30 cellular contexts compared by ENCODE assay signal in genomic region chr9:29312327-29312726, GRCh38.
DNase-seq lines count a peak whose midpoint lies in the region; ATAC-seq, FAIRE-seq and TF ChIP-seq lines count a peak whose summit lies in the region.
"Had no signal": no experiment of that assay in that cellular context is flagged by ENCODE, and none has a peak within 500 bp of the region (broad histone marks: within the 10 kb centered on the region; RNA-seq: fewer than 3 reads in every experiment).

No MANE protein-coding gene starts in this region.

- H3K36me3 ChIP-seq in HEK293 (ENCODE audit: control insufficient read depth in 2 of 2, insufficient read depth in 1 of 2, low read length in 2 of 2) = no peaks in the 10 kb centered on the region
- H3K36me3 ChIP-seq: BE2C; BLaER1; BLaER1 treated with 17β-estradiol and CSF1 and Interleukin-3, amounts not matched to agents 10 nM and 100 nM had no signal

- no peak for TF ChIP-seq POLR2A in A549 (IDR thresholded peaks at IDR 0.05; ENCODE audit: low read length)

- H3K27ac ChIP-seq in A549 (peak overlapping the region in 1 of 2 experiments; percentile 60; a peak in 1 of 6 replicates), HEK293 (ENCODE audit: extremely low read depth, low read depth, low read length) (no peak overlapping the region)
- H3K27ac ChIP-seq: 22Rv1; BLaER1; BLaER1 treated with 17β-estradiol and CSF1 and Interleukin-3, amounts not matched to agents 10 nM and 100 nM; C4-2B had no signal

- no peak for TF ChIP-seq RAD21 in A549 (conservative IDR thresholded peaks at IDR 0.05 in 1 of 2, IDR thresholded peaks at IDR 0.05 in 1 of 2)

- no peak for DNase-seq in A549 (ENCODE audit: low read depth in 1 of 2, low spot score in 1 of 2)
- no peak for DNase-seq in stimulated activated CD4-positive, alpha-beta T cell treated with anti-CD3 and anti-CD28 coated beads, Interleukin-15, amount 100 ng/mL, for 24 hours
- DNase-seq: 8988T; ACHN; AML-193; BE2C; C1 segment of cervical spinal cord; Caco-2; Calu3; CD4-positive, alpha-beta memory T cell; CD4-positive, alpha-beta T cell; CD4-positive, CD25-positive, alpha-beta regulatory T cell; CD8-positive, alpha-beta memory T cell; CD8-positive, alpha-beta T cell; COR-L47; DMS 273 treated with DMSO at 0.1 percent for 48 hours; DMS153; DMS53; DMS79; DMS79 treated with DMSO at 0.1 percent for 48 hours; DND-41; EL had no signal

- 89% methylated on average over 3 of the region's 3 CpGs for WGBS in A549 (ENCODE audit: missing lambda C conversion rate)

- CTCF ChIA-PET in A549 (lab: Yijun Ruan, JAX) = no interaction called here
- CTCF ChIA-PET in HEK293 (lab: Yijun Ruan, JAX) = no interaction called here

- H3K4me3 ChIP-seq in A549 (no peak overlapping the region), HEK293 (ENCODE audit: low read depth, low read length) (no peak overlapping the region)
- H3K4me3 ChIP-seq: BLaER1; BLaER1 treated with 17β-estradiol and CSF1 and Interleukin-3, amounts not matched to agents 10 nM and 100 nM had no signal

- H3K4me2 ChIP-seq in A549 = no peak overlapping the region
- H3K4me2 ChIP-seq: BLaER1; BLaER1 treated with 17β-estradiol and CSF1 and Interleukin-3, amounts not matched to agents 10 nM and 100 nM had no signal

- H3K4me1 ChIP-seq in A549 = peaks cover 15% of the 10 kb centered on the region; the same call in 2 of the 3 replicates
- no peaks in the 10 kb centered on the region for H3K4me1 ChIP-seq in HEK293 (ENCODE audit: control insufficient read depth, insufficient read depth, low read length)
- H3K4me1 ChIP-seq: BE2C; BLaER1; BLaER1 treated with 17β-estradiol and CSF1 and Interleukin-3, amounts not matched to agents 10 nM and 100 nM; Caco-2 had no signal

- POLR2A ChIA-PET in A549 (lab: Yijun Ruan, JAX) = no interaction called here
- POLR2A ChIA-PET in HEK293 (lab: Yijun Ruan, JAX) = no interaction called here

- no peak for FAIRE-seq in A549 (lab: Jason Lieb, UNC)
- FAIRE-seq: A204.1, D721Med had no signal

- ATAC-seq in A549 (no peak), HG02852 (IDR thresholded peaks at IDR 0.05; ENCODE audit: unreplicated experiment) (no peak)
- ATAC-seq: CD8-positive, alpha-beta T cell had no signal

- TF ChIP-seq CTCF in A549 (IDR thresholded peaks at IDR 0.05) (no peak), HEK293 (tag by site-specific recombination; IDR thresholded peaks at IDR 0.05) (no peak)

- H3K9me3 ChIP-seq in A549 = no peaks in the 10 kb centered on the region
- no peaks in the 10 kb centered on the region for H3K9me3 ChIP-seq in HEK293 (ENCODE audit: control insufficient read depth, insufficient read depth, low read depth, low read length)
- H3K9me3 ChIP-seq: BE2C; BLaER1; BLaER1 treated with 17β-estradiol and CSF1 and Interleukin-3, amounts not matched to agents 10 nM and 100 nM; Caco-2 had no signal

- no peak for TF ChIP-seq EP300 in A549 (IDR thresholded peaks at IDR 0.05)

TF ChIP-seq in A549, 52 proteins besides CTCF, POLR2A, EP300 and RAD21:
- no peak for TF ChIP-seq RNF2 (IDR thresholded peaks at IDR 0.05; ENCODE audit: borderline replicate concordance, low read depth)
- TF ChIP-seq TP53 (CRISPR knock-in tag; IDR thresholded peaks at IDR 0.05) = no peak
- TF ChIP-seq ZC3H11A (IDR thresholded peaks at IDR 0.05) = peak; percentile 81

TF ChIP-seq in HEK293, 187 proteins besides CTCF, POLR2A, EP300 and RAD21 (continues in another document):
- TF ChIP-seq ZNF518A (tag by site-specific recombination; conservative IDR thresholded peaks at IDR 0.05; ENCODE audit: low read depth) = peak; percentile 49; the same call in 1 of the 2 replicates
- no peak for TF ChIP-seq ZNF24 (tag by site-specific recombination; IDR thresholded peaks at IDR 0.05)
- TF ChIP-seq GLIS2 (tag by site-specific recombination; IDR thresholded peaks at IDR 0.05) = no peak
- TF ChIP-seq YY1 (tag by site-specific recombination; IDR thresholded peaks at IDR 0.05) = no peak
- no peak for TF ChIP-seq ZNF132 (tag by site-specific recombination; IDR thresholded peaks at IDR 0.05; ENCODE audit: borderline replicate concordance)
- peak; percentile 58; the same call in 1 of the 2 replicates for TF ChIP-seq ZNF394 (tag by site-specific recombination; IDR thresholded peaks at IDR 0.05; ENCODE audit: borderline replicate concordance)
- no peak for TF ChIP-seq KLF10 (tag by site-specific recombination; IDR thresholded peaks at IDR 0.05)
- TF ChIP-seq ZNF148 (tag by site-specific recombination; IDR thresholded peaks at IDR 0.05; ENCODE audit: borderline replicate concordance) = no peak
- no peak for TF ChIP-seq ATF2 (tag by site-specific recombination; IDR thresholded peaks at IDR 0.05; ENCODE audit: low read depth)
- TF ChIP-seq ZNF555 (tag by site-specific recombination; conservative IDR thresholded peaks at IDR 0.05) = peak; percentile 29; the same call in 1 of the 2 replicates
- no peak for TF ChIP-seq ZNF521 (tag by site-specific recombination; IDR thresholded peaks at IDR 0.05)
